ENCODE assay signal across 8 cellular contexts in the genomic region with DNA sequence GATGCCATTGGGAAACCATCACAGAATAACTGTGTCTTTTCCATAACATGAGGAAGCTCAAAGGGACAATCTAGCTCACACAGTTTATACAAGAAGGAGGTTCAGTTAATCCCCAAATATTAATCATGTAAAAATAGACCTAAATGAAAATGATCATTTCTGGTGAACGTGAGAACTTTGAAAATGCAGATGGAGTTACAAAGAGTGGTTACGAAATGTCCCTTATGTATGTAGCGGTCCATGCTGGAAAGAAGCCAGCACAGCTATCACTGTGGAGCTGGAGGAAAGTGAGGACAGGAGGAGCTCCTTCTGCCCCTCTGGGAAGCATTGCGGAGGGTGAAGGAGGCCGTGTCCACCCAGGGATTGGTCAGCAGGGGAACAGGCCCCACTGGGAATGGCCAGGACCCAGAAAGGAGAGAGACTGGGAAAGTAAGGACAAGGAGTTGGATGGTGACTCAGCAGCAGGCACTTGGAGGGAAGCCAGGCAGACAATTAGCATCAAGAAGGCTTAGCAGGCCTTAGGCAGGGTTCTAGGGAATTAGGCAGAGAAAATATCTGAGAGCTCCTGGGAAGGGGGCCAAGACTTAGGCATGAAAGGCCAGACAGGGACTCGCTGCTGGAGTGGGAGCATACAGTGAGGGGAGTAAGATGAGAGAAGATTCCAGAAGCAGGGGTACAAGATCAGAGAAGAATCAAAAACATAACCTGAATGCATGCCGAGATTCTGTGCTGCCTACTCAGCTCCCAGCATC.
DNase-seq lines count a peak whose midpoint lies in the region; ATAC-seq and TF ChIP-seq lines count a peak whose summit lies in the region.

No MANE protein-coding gene starts in this region.

- H3K36me3 ChIP-seq in RWPE2 (ENCODE audit: low read depth) (no peaks in the 10 kb centered on the region), osteoblast (ENCODE audit: insufficient read depth, low read length) (no peaks in the 10 kb centered on the region)

- peaks cover 54% of the 10 kb centered on the region for H3K27me3 Mint-ChIP-seq in activated T-cell treated with anti-CD3 and anti-CD28 coated beads, Interleukin-2, amount 50 U/mL, for 24 hours

- H3K4me1 Mint-ChIP-seq in activated T-cell treated with anti-CD3 and anti-CD28 coated beads, Interleukin-2, amount 50 U/mL, for 24 hours (ENCODE audit: low read depth): no peaks in the 10 kb centered on the region

- peaks cover 20% of the 10 kb centered on the region for H3K4me1 ChIP-seq in RWPE2 (ENCODE audit: insufficient read depth, poor library complexity, severe bottlenecking)
- H3K4me1 ChIP-seq in osteoblast (ENCODE audit: insufficient read depth, low read length): peaks cover 19% of the 10 kb centered on the region

- DNase-seq in HPDE6-E6E7 (ENCODE audit: extremely low spot score): peak; percentile 56
- peak; percentile 86 for DNase-seq in RWPE2 (ENCODE audit: low spot score)
- DNase-seq in fibroblast of the aortic adventitia (ENCODE audit: low read depth): peak; percentile 93
- peak; percentile 88 for DNase-seq in osteoblast (ENCODE audit: insufficient read length, low spot score, missing footprints)
- DNase-seq in ecto neural progenitor cell (ENCODE audit: low spot score): no peak
- no peak for DNase-seq in activated CD8-positive, alpha-beta memory T cell treated with anti-CD3 and anti-CD28 coated beads for 24 hours
- no peak for DNase-seq in activated T-cell treated with anti-CD3 and anti-CD28 coated beads, Interleukin-2, amount 50 U/mL, for 24 hours

- no peak for TF ChIP-seq CTCF in RWPE2 (IDR thresholded peaks at IDR 0.05; ENCODE audit: poor library complexity, severe bottlenecking)
- TF ChIP-seq CTCF in fibroblast of the aortic adventitia (IDR thresholded peaks at IDR 0.05; ENCODE audit: insufficient read depth, low read length): no peak
- TF ChIP-seq CTCF in osteoblast (IDR thresholded peaks at IDR 0.05; ENCODE audit: extremely low read depth, low read depth, low read length): no peak

- H3K4me3 ChIP-seq in RWPE2 (ENCODE audit: severe bottlenecking) (no peak overlapping the region), fibroblast of the aortic adventitia (ENCODE audit: low read depth, low read length) (no peak overlapping the region), osteoblast (ENCODE audit: insufficient read depth, low read length) (peak overlapping the region; percentile 1)

- peaks cover 13% of the 10 kb centered on the region for H3K27me3 ChIP-seq in RWPE2 (ENCODE audit: insufficient read depth, poor library complexity, severe bottlenecking)
- H3K27me3 ChIP-seq in osteoblast (ENCODE audit: insufficient read depth, low read length): peaks cover 31% of the 10 kb centered on the region

- no peaks in the 10 kb centered on the region for H3K9me3 ChIP-seq in RWPE2 (ENCODE audit: severe bottlenecking)
- H3K9me3 ChIP-seq in osteoblast (ENCODE audit: low read depth, low read length): no peaks in the 10 kb centered on the region

- peak overlapping the region; percentile 35 for H2AFZ ChIP-seq in osteoblast (ENCODE audit: low read length)

- no peak overlapping the region for H3K27ac ChIP-seq in RWPE2 (ENCODE audit: poor library complexity, severe bottlenecking)
- peak overlapping the region; percentile 21 for H3K27ac ChIP-seq in osteoblast (ENCODE audit: low read depth, low read length)

- peak; percentile 80 for ATAC-seq in RWPE2 (ENCODE audit: low read depth)
- ATAC-seq in GM21576 (IDR thresholded peaks at IDR 0.05; ENCODE audit: unreplicated experiment): no peak

- H3K36me3 Mint-ChIP-seq in activated T-cell treated with anti-CD3 and anti-CD28 coated beads, Interleukin-2, amount 50 U/mL, for 24 hours (ENCODE audit: low read depth): no peaks in the 10 kb centered on the region

- peak overlapping the region; percentile 43 for H3K4me2 ChIP-seq in osteoblast (ENCODE audit: insufficient read depth, low read length)

- H3K4me3 Mint-ChIP-seq in activated T-cell treated with anti-CD3 and anti-CD28 coated beads, Interleukin-2, amount 50 U/mL, for 24 hours: no peak overlapping the region

- H3K27ac Mint-ChIP-seq in activated T-cell treated with anti-CD3 and anti-CD28 coated beads, Interleukin-2, amount 50 U/mL, for 24 hours: no peak overlapping the region

- H3K9me3 Mint-ChIP-seq in activated T-cell treated with anti-CD3 and anti-CD28 coated beads, Interleukin-2, amount 50 U/mL, for 24 hours: no peaks in the 10 kb centered on the region

- H4K20me1 ChIP-seq in osteoblast (ENCODE audit: insufficient read depth, low read length): peaks cover 4% of the 10 kb centered on the region

- H3K79me2 ChIP-seq in osteoblast (ENCODE audit: insufficient read depth, low read length): no peaks in the 10 kb centered on the region

Comparison
In these comparisons a context has a peak if more than half of its experiments do, and no peak if none do; other contexts are left out.
1. DNase-seq: peak in HPDE6-E6E7 (single experiment), RWPE2 (single experiment), fibroblast of the aortic adventitia (single experiment) and osteoblast (single experiment); none in ecto neural progenitor cell (single experiment), activated CD8-positive, alpha-beta memory T cell treated with anti-CD3 and anti-CD28 coated beads for 24 hours (single experiment) and activated T-cell treated with anti-CD3 and anti-CD28 coated beads, Interleukin-2, amount 50 U/mL, for 24 hours (single experiment).